19 cellular contexts compared by ENCODE assay signal in genomic region chr3:197040679-197041078, GRCh38.
"Had no signal": no experiment of that assay in that cellular context is flagged by ENCODE, and none has a peak within 500 bp of the region (broad histone marks: within the 10 kb centered on the region; RNA-seq: fewer than 3 reads in every experiment).

No MANE protein-coding gene starts in this region.

- H3K4me1 ChIP-seq: parathyroid adenoma, psoas muscle, uterus had no signal

- H3K9me3 ChIP-seq: lower lobe of right lung, psoas muscle, spleen, tibial nerve, uterus had no signal

- H3K27me3 ChIP-seq: tibial nerve, uterus had no signal

- FAIRE-seq: islet of Langerhans, kidney, small intestine had no signal

- H3K27ac ChIP-seq: lower lobe of right lung, parathyroid adenoma, psoas muscle, spleen, tibial nerve, uterus had no signal

- H3K4me3 ChIP-seq: lower lobe of right lung, psoas muscle, spleen, tibial nerve, uterus had no signal

- DNase-seq: hypothalamus; immature natural killer cell; kidney; lower lobe of right lung; mammary epithelial cell; mesenchymal stem cell; naive thymus-derived CD8-positive, alpha-beta T cell; nucleus accumbens; psoas muscle; small intestine; spleen; stimulated activated CD4-positive, alpha-beta T cell treated with anti-CD3 and anti-CD28 coated beads, Interleukin-4, amount 100 ng/mL, for 24 hours; stimulated activated naive CD4-positive, alpha-beta T cell; uterus had no signal

- H3K36me3 ChIP-seq: uterus had no signal

- H2AFZ ChIP-seq: parathyroid adenoma had no signal

- H3K79me2 ChIP-seq: parathyroid adenoma had no signal

- H3K9ac ChIP-seq: parathyroid adenoma had no signal

- ATAC-seq: naive thymus-derived CD8-positive, alpha-beta T cell; sciatic nerve; stimulated activated effector memory CD8-positive, alpha-beta T cell treated with anti-CD3 and anti-CD28 coated beads, Interleukin-12 subunit alpha, Interleukin-12 subunit beta, amount 100 ng/mL, for 72 hours had no signal
